Comparison of ENCODE assay signal across 30 cellular contexts in genomic region chr20:10264166-10264558, GRCh38. TPM values are rescaled to one million over a fixed set of nuclear protein-coding genes. Genes with fewer than 3 reads are reported as not detected.
"Had no signal": no experiment of that assay in that cellular context is flagged by ENCODE, and none has a peak within 500 bp of the region (broad histone marks: within the 10 kb centered on the region; RNA-seq: fewer than 3 reads in every experiment).

No MANE protein-coding gene starts in this region.

- H3K4me3 ChIP-seq: ascending aorta, esophagus squamous epithelium, right atrium auricular region, thoracic aorta had no signal

- H3K36me3 Mint-ChIP-seq: activated naive CD8-positive, alpha-beta T cell treated with anti-CD3 and anti-CD28 coated beads, Interleukin-2, amount 10 ng/mL, durations not matched to agents 7 days and 5 days; naive thymus-derived CD4-positive, alpha-beta T cell had no signal

- H3K9ac ChIP-seq: parathyroid adenoma had no signal

- FAIRE-seq: TTC549, urothelium cell line had no signal

- H3K9me3 Mint-ChIP-seq: activated naive CD8-positive, alpha-beta T cell treated with anti-CD3 and anti-CD28 coated beads, Interleukin-2, amount 10 ng/mL, durations not matched to agents 7 days and 5 days; brain; endodermal cell; T-helper 1 cell treated with Interleukin-12 subunit alpha and Interleukin-12 subunit beta and Interleukin-4 antibody, amounts not matched to agents 30 μg/mL and 1 μg/mL, for 36 hours had no signal

- H3K4me1 ChIP-seq: esophagus squamous epithelium, right atrium auricular region had no signal

- H2AFZ ChIP-seq: parathyroid adenoma had no signal

- H3K27me3 ChIP-seq: ascending aorta, esophagus squamous epithelium, right atrium auricular region had no signal

- ATAC-seq: activated CD4-positive, CD25-positive, alpha-beta regulatory T cell treated with anti-CD3 and anti-CD28 coated beads, Interleukin-2, amount 50 U/mL, for 24 hours; left ventricle myocardium superior; naive thymus-derived CD4-positive, alpha-beta T cell; stimulated activated naive CD8-positive, alpha-beta T cell treated with anti-CD3 and anti-CD28 coated beads, Interleukin-15, Interleukin-2, amounts not matched to agents 100 U/mL and 50 U/mL, for 24 hours had no signal

- H3K9me3 ChIP-seq: ascending aorta, esophagus squamous epithelium, right atrium auricular region, thoracic aorta had no signal

- H3K27ac Mint-ChIP-seq: activated naive CD8-positive, alpha-beta T cell treated with anti-CD3 and anti-CD28 coated beads, Interleukin-2, amount 10 ng/mL, durations not matched to agents 7 days and 5 days; brain; endodermal cell; naive thymus-derived CD4-positive, alpha-beta T cell; T-helper 1 cell treated with Interleukin-12 subunit alpha and Interleukin-12 subunit beta and Interleukin-4 antibody, amounts not matched to agents 30 μg/mL and 1 μg/mL, for 36 hours had no signal

- H3K27ac ChIP-seq: ascending aorta, esophagus squamous epithelium, parathyroid adenoma, right atrium auricular region, thoracic aorta, VCaP had no signal

- H3K36me3 ChIP-seq: ascending aorta, esophagus squamous epithelium, right atrium auricular region, thoracic aorta had no signal

- DNase-seq: activated CD4-positive, alpha-beta T cell treated with anti-CD3 and anti-CD28 coated beads for 48 hours; activated CD4-positive, alpha-beta T cell treated with anti-CD3 and anti-CD28 coated beads, Interleukin-2, amount 50 U/mL, for 48 hours; activated CD8-positive, alpha-beta memory T cell treated with anti-CD3 and anti-CD28 coated beads for 24 hours; activated effector memory CD4-positive, alpha-beta T cell treated with Interleukin-2 at 50 U/mL for 16 hours; activated naive CD4-positive, alpha-beta T cell treated with Interleukin-2 at 50 U/mL for 16 hours; activated naive CD8-positive, alpha-beta T cell treated with anti-CD3 and anti-CD28 coated beads, Interleukin-2, amount 10 ng/mL, durations not matched to agents 7 days and 5 days; endodermal cell; esophagus squamous epithelium; foreskin melanocyte; glutamatergic neuron; islet precursor cell; left ventricle myocardium superior; midbrain; naive thymus-derived CD4-positive, alpha-beta T cell; nucleus accumbens; stimulated activated CD4-positive, alpha-beta T cell treated with anti-CD3 and anti-CD28 coated beads, Interleukin-2, amount 100 ng/mL, for 48 hours; stimulated activated naive CD8-positive, alpha-beta T cell treated with anti-CD3 and anti-CD28 coated beads, Interleukin-15, Interleukin-2, amounts not matched to agents 100 U/mL and 50 U/mL, for 24 hours; T-helper 9 cell; trophoblast cell had no signal

RNA-seq across cellular contexts. Expression of gene SNAP25, which starts 45.5 kb away (rescaled TPM):
- total RNA-seq: activated naive CD8-positive, alpha-beta T cell treated with anti-CD3 and anti-CD28 coated beads, Interleukin-2, amount 10 ng/mL, durations not matched to agents 7 days and 5 days; pulmonary artery endothelial cell had no signal
